10 cellular contexts compared by ENCODE assay signal in the genomic region with DNA sequence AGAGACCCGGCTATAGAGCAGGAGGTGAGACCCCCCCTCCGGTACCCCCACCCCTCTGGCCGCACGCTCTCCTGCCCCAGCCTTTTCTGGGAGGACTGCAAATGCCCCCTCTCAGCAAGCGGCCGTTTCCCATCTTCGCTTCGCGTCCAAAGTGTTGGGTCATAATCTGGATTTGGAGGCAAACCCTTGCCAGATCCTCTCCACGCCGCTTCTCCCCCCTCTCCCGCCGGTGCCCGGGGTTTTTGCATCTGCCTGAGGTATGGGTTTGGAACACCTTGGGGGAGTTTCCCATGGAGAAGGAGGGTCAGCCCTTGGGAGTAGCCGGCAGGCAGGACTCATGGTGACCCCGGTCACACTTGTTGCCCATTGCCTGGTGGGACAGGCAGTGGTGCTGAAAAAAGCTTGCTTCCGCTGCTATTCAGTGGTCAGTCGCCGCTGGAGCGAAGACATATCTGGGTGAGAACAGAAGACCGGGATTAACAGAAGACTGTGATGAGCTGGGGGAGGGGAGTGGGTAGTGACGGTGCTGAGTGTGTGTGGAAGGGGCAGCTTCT. TPM values are rescaled to one million over a fixed set of nuclear protein-coding genes. Genes with fewer than 3 reads are reported as not detected.
DNase-seq lines count a peak whose midpoint lies in the region; FAIRE-seq and TF ChIP-seq lines count a peak whose summit lies in the region.
"Had no signal": no experiment of that assay in that cellular context is flagged by ENCODE, and none has a peak within 500 bp of the region (broad histone marks: within the 10 kb centered on the region; RNA-seq: fewer than 3 reads in every experiment).

No MANE protein-coding gene starts in this region.

- H3K36me3 ChIP-seq in adrenal gland (replicated peaks in 1 of 2) (no peaks in the 10 kb centered on the region), kidney (ENCODE audit: control insufficient read depth in 1 of 2, insufficient read depth in 2 of 2, low read length in 2 of 2) (no peaks in the 10 kb centered on the region), tibial artery (no peaks in the 10 kb centered on the region)

- H3K4me3 Mint-ChIP-seq in activated T-cell treated with anti-CD3 and anti-CD28 coated beads, Interleukin-2, amount 50 U/mL, for 24 hours: peak overlapping the region; percentile 9

- no peak for TF ChIP-seq POLR2A in adrenal gland (IDR thresholded peaks at IDR 0.05)

- no peak for FAIRE-seq in kidney (lab: Jason Lieb, UNC)

- H3K27me3 Mint-ChIP-seq in activated T-cell treated with anti-CD3 and anti-CD28 coated beads, Interleukin-2, amount 50 U/mL, for 24 hours: peaks cover 64% of the 10 kb centered on the region

- TF ChIP-seq CTCF in adrenal gland (IDR thresholded peaks at IDR 0.05): no peak
- TF ChIP-seq CTCF in kidney (IDR thresholded peaks at IDR 0.05; ENCODE audit: borderline replicate concordance, extremely low read depth, insufficient read depth): no peak
- no peak for TF ChIP-seq CTCF in tibial artery (IDR thresholded peaks at IDR 0.05)

- no peak overlapping the region for H3K9ac ChIP-seq in kidney (ENCODE audit: low read length in 2 of 2)

- DNase-seq in activated T-cell treated with anti-CD3 and anti-CD28 coated beads, Interleukin-2, amount 50 U/mL, for 24 hours: no peak
- DNase-seq in activated T-cell treated with anti-CD3 and anti-CD28 coated beads for 4 hours: no peak
- peak; percentile 47 to 67 (median 58) for DNase-seq in adrenal gland
- DNase-seq in kidney: peak; percentile 59
- DNase-seq in tibial artery: peak in 1 of 2 donors; percentile 64
- no peak for DNase-seq in kidney glomerular epithelial cell (lab: John Stamatoyannopoulos, UW)
- no peak for DNase-seq in SKM-1 (lab: John Stamatoyannopoulos, UW; ENCODE audit: unreplicated experiment)
- no peak for DNase-seq in cerebellar nuclear complex (lab: John Stamatoyannopoulos, UW)
- DNase-seq: activated CD8-positive, alpha-beta memory T cell treated with anti-CD3 and anti-CD28 coated beads, Interleukin-2, amount 50 U/mL, for 4 hours had no signal

- no peaks in the 10 kb centered on the region for H3K9me3 ChIP-seq in adrenal gland (replicated peaks in 1 of 3)
- H3K9me3 ChIP-seq in kidney (ENCODE audit: control insufficient read depth in 1 of 2, low read length in 2 of 2): no peaks in the 10 kb centered on the region
- H3K9me3 ChIP-seq in tibial artery: no peaks in the 10 kb centered on the region

- peaks cover 8% of the 10 kb centered on the region for H3K4me1 Mint-ChIP-seq in activated T-cell treated with anti-CD3 and anti-CD28 coated beads, Interleukin-2, amount 50 U/mL, for 24 hours (ENCODE audit: low read depth)

- 3 to 7% (median 5%) methylated on average over 18 to 22 of the region's 22 CpGs for WGBS in adrenal gland, 4 donors

- intact Hi-C loops in adrenal gland (cut with DNase I) (no loop called here), kidney (cut with DNase I) (no loop called here), tibial artery (cut with DNase I; ENCODE audit: low total_unique reads) (loop anchor here (10.0 kb wide), 1 partner anchor 1439 kb away; no protein-coding TSS in a partner anchor)

- peak overlapping the region in 4 of 5 donors; percentile 25 to 79 (median 52) for H3K27ac ChIP-seq in adrenal gland
- H3K27ac ChIP-seq in kidney (ENCODE audit: low read depth in 2 of 2, low read length in 2 of 2): no peak overlapping the region
- H3K27ac ChIP-seq in tibial artery: no peak overlapping the region
- H3K27ac ChIP-seq: C4-2B had no signal

- H3K36me3 Mint-ChIP-seq in activated T-cell treated with anti-CD3 and anti-CD28 coated beads, Interleukin-2, amount 50 U/mL, for 24 hours (ENCODE audit: low read depth): no peaks in the 10 kb centered on the region

- H3K27ac Mint-ChIP-seq in activated T-cell treated with anti-CD3 and anti-CD28 coated beads, Interleukin-2, amount 50 U/mL, for 24 hours: no peak overlapping the region

- H3K4me1 ChIP-seq in adrenal gland (replicated peaks in 1 of 2) (peaks cover 0 to 8% of the 10 kb centered on the region in 2 donors), kidney (ENCODE audit: control insufficient read depth in 1 of 2, insufficient read depth in 1 of 2, low read depth in 1 of 2, low read length in 2 of 2) (no peaks in the 10 kb centered on the region), tibial artery (peaks cover 0 to 17% (median 4%) of the 10 kb centered on the region in 4 donors)

- no peaks in the 10 kb centered on the region for H3K9me3 Mint-ChIP-seq in activated T-cell treated with anti-CD3 and anti-CD28 coated beads, Interleukin-2, amount 50 U/mL, for 24 hours

- peak overlapping the region in 3 of 4 donors; percentile 7 to 67 (median 27) for H3K4me3 ChIP-seq in adrenal gland
- H3K4me3 ChIP-seq in kidney (ENCODE audit: low read length in 2 of 2): peak overlapping the region in 1 of 2 donors; percentile 43
- H3K4me3 ChIP-seq in tibial artery: peak overlapping the region; percentile 31 to 33

- H3K27me3 ChIP-seq in adrenal gland (no peaks in the 10 kb centered on the region), tibial artery (peaks cover 0 to 33% of the 10 kb centered on the region in 2 donors)

RNA-seq across cellular contexts. Expression of a gene that starts 0.9 kb away (rescaled TPM):
- total RNA-seq in adrenal gland (100 to 1,000 TPM in 4 of 8 donors, 10 to 100 TPM in 4; 29.7 to 138 (median 98.1) TPM), kidney (1.4 TPM)
- polyA plus RNA-seq in adrenal gland (10 to 100 TPM; 13.8 to 25.1 (median 15.4) TPM), kidney (ENCODE audit: insufficient read depth, low read depth, low replicate concordance) (not detected)

Comparison
In these comparisons a context has a peak if more than half of its experiments do, and no peak if none do; other contexts are left out.
1. DNase-seq: peak in adrenal gland (7 of 7) and kidney (single experiment); none in activated T-cell treated with anti-CD3 and anti-CD28 coated beads, Interleukin-2, amount 50 U/mL, for 24 hours (single experiment), activated T-cell treated with anti-CD3 and anti-CD28 coated beads for 4 hours (single experiment), kidney glomerular epithelial cell (single experiment), SKM-1 (single experiment) and cerebellar nuclear complex (0 of 2).
2. H3K27ac ChIP-seq: peak in adrenal gland (4 of 5); none in kidney (0 of 2) and tibial artery (0 of 2).
3. RNA of a gene that starts 0.9 kb away (total RNA-seq): 29.7 to 138 TPM in adrenal gland; 1.4 TPM in kidney (single experiment); every median in the first group is over 10 times any median in the second.